24 cellular contexts compared by ENCODE assay signal in genomic region chr12:102755271-102755670, GRCh38.
"Had no signal": no experiment of that assay in that cellular context is flagged by ENCODE, and none has a peak within 500 bp of the region (broad histone marks: within the 10 kb centered on the region; RNA-seq: fewer than 3 reads in every experiment).

No MANE protein-coding gene starts in this region.

- H3K9ac ChIP-seq: SK-N-SH had no signal

- H3K27me3 ChIP-seq: MG63 had no signal

- DNase-seq: IMR-90, Karpas-422, KG1, MG63, NCI-H1092, NCI-H1105 treated with DMSO at 0.1 percent for 48 hours, NCI-H1417 treated with DMSO at 0.1 percent for 48 hours, NCI-H187, NCI-H2029, NCI-H2081 treated with DMSO at 0.1 percent for 48 hours, NCI-H2171, NCI-H226, NCI-H446, NCI-H510A, NCI-H524 treated with DMSO at 0.1 percent for 48 hours, NCI-H69, NCI-H774, PC-3, SHP77, SK-N-SH, SW 1271 had no signal

- H3K27ac ChIP-seq: RWPE1 had no signal

- H3K36me3 ChIP-seq: MG63 had no signal

- H3K4me3 ChIP-seq: MG63 had no signal

- ATAC-seq: HepG2, Panc1, PC-3 had no signal

- H3K9me3 ChIP-seq: MG63, SK-N-SH had no signal
